ENCODE assay signal across 1 cellular context in the genomic region with DNA sequence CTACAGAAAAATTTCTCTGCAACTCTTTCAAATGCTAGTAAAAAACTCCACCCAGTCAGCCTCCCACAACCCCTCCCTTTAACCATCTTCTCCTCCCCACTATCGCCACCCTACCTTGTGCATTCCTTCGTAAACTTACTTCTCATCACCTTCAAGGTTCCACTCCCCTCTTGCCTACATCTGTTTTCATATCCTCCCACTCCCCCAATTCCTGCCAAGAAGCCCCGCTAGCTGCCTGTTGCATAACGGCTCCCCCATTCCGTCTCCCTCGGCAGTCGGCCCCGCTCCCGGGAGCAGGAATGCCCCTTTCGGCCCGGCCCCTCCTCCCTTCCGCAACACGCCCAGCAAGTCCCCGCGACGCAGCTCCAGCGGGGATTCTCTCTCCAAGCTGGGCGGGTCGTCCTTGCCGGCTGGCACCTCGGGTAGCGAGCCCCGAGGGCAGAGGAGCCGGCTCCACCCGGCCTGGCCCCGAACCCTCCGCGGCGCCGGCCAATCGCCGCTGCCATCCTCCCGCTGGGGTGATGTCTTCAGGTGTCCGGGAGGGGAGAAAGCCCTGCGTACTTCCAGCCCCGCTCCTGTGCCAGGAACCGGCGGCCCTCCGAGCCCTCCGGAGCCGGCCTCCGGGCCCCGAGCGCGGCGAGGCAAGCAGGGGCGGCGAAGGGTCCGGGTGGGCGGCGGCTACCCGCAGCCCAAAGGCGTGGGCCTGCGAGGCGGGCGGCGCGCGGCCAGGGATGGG.
TF ChIP-seq lines count a peak whose summit lies in the region.

No MANE protein-coding gene starts in this region.

TF ChIP-seq in H1, 55 proteins besides CTCF, POLR2A, EP300 and RAD21:
- no peak for TF ChIP-seq GTF2F1 (IDR thresholded peaks at IDR 0.05; ENCODE audit: borderline replicate concordance, low read depth, low read length)
- TF ChIP-seq SAP30 (IDR thresholded peaks at IDR 0.05; ENCODE audit: insufficient read depth, insufficient replicate concordance, low read length) = peak; percentile 65
- TF ChIP-seq FOSL1 (IDR thresholded peaks at IDR 0.05; ENCODE audit: insufficient read depth, low read depth, low read length) = no peak
- no peak for TF ChIP-seq KDM5A (IDR thresholded peaks at IDR 0.05; ENCODE audit: low read length)
- peak in 1 of 2 experiments; percentile 88; a peak in 1 of 4 replicates for TF ChIP-seq SIN3A (conservative IDR thresholded peaks at IDR 0.05 in 1 of 2, IDR thresholded peaks at IDR 0.05 in 1 of 2; ENCODE audit: low read depth in 1 of 2, low read length in 2 of 2)
- no peak for TF ChIP-seq TAF7 (optimal IDR thresholded peaks at IDR 0.05; ENCODE audit: borderline replicate concordance, low read depth, low read length)
- TF ChIP-seq HDAC6 (IDR thresholded peaks at IDR 0.05; ENCODE audit: low read depth, low read length) = no peak
- peak; percentile 54 for TF ChIP-seq KDM4A (IDR thresholded peaks at IDR 0.05; ENCODE audit: low read depth, low read length, severe bottlenecking)
- TF ChIP-seq RBBP5 (IDR thresholded peaks at IDR 0.05; ENCODE audit: borderline replicate concordance, low read depth, low read length) = peak; percentile 67; the same call in 1 of the 2 replicates
- TF ChIP-seq SIX5 (IDR thresholded peaks at IDR 0.05; ENCODE audit: low read depth, low read length) = no peak
- TF ChIP-seq SP1 (IDR thresholded peaks at IDR 0.05; ENCODE audit: low read depth, low read length) = no peak
- TF ChIP-seq GABPA (IDR thresholded peaks at IDR 0.05; ENCODE audit: borderline replicate concordance, insufficient read depth, low read length) = no peak
- TF ChIP-seq, protein P1, sequence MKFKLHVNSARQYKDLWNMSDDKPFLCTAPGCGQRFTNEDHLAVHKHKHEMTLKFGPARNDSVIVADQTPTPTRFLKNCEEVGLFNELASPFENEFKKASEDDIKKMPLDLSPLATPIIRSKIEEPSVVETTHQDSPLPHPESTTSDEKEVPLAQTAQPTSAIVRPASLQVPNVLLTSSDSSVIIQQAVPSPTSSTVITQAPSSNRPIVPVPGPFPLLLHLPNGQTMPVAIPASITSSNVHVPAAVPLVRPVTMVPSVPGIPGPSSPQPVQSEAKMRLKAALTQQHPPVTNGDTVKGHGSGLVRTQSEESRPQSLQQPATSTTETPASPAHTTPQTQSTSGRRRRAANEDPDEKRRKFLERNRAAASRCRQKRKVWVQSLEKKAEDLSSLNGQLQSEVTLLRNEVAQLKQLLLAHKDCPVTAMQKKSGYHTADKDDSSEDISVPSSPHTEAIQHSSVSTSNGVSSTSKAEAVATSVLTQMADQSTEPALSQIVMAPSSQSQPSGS (IDR thresholded peaks at IDR 0.05; ENCODE audit: low read length) = no peak
- no peak for TF ChIP-seq RFX5 (IDR thresholded peaks at IDR 0.05; ENCODE audit: borderline replicate concordance, low read depth, low read length)
- no peak for TF ChIP-seq CTBP2 (IDR thresholded peaks at IDR 0.05; ENCODE audit: borderline replicate concordance, insufficient read depth, insufficient read length, low read length)
- TF ChIP-seq BRCA1 (IDR thresholded peaks at IDR 0.05; ENCODE audit: low read depth, low read length) = no peak
- TF ChIP-seq TEAD4 (IDR thresholded peaks at IDR 0.05; ENCODE audit: low read depth, low read length) = peak; percentile 75
- TF ChIP-seq SUZ12 (IDR thresholded peaks at IDR 0.05; ENCODE audit: low read length) = no peak
- no peak for TF ChIP-seq NRF1 (IDR thresholded peaks at IDR 0.05; ENCODE audit: low read depth, low read length)
- TF ChIP-seq CHD1 (IDR thresholded peaks at IDR 0.05; ENCODE audit: low read depth, low read length) = no peak
- no peak for TF ChIP-seq MAFK (IDR thresholded peaks at IDR 0.05; ENCODE audit: low read depth, low read length)
- no peak for TF ChIP-seq JUND (IDR thresholded peaks at IDR 0.05; ENCODE audit: low read length)
- TF ChIP-seq YY1 (IDR thresholded peaks at IDR 0.05; ENCODE audit: low read depth, low read length) = peak; percentile 49; the same call in 1 of the 2 replicates
- TF ChIP-seq CEBPB (IDR thresholded peaks at IDR 0.05; ENCODE audit: low read depth, low read length) = peak; percentile 87
- no peak for TF ChIP-seq TCF12 (IDR thresholded peaks at IDR 0.05; ENCODE audit: low read depth, low read length)
- TF ChIP-seq, protein P2, sequence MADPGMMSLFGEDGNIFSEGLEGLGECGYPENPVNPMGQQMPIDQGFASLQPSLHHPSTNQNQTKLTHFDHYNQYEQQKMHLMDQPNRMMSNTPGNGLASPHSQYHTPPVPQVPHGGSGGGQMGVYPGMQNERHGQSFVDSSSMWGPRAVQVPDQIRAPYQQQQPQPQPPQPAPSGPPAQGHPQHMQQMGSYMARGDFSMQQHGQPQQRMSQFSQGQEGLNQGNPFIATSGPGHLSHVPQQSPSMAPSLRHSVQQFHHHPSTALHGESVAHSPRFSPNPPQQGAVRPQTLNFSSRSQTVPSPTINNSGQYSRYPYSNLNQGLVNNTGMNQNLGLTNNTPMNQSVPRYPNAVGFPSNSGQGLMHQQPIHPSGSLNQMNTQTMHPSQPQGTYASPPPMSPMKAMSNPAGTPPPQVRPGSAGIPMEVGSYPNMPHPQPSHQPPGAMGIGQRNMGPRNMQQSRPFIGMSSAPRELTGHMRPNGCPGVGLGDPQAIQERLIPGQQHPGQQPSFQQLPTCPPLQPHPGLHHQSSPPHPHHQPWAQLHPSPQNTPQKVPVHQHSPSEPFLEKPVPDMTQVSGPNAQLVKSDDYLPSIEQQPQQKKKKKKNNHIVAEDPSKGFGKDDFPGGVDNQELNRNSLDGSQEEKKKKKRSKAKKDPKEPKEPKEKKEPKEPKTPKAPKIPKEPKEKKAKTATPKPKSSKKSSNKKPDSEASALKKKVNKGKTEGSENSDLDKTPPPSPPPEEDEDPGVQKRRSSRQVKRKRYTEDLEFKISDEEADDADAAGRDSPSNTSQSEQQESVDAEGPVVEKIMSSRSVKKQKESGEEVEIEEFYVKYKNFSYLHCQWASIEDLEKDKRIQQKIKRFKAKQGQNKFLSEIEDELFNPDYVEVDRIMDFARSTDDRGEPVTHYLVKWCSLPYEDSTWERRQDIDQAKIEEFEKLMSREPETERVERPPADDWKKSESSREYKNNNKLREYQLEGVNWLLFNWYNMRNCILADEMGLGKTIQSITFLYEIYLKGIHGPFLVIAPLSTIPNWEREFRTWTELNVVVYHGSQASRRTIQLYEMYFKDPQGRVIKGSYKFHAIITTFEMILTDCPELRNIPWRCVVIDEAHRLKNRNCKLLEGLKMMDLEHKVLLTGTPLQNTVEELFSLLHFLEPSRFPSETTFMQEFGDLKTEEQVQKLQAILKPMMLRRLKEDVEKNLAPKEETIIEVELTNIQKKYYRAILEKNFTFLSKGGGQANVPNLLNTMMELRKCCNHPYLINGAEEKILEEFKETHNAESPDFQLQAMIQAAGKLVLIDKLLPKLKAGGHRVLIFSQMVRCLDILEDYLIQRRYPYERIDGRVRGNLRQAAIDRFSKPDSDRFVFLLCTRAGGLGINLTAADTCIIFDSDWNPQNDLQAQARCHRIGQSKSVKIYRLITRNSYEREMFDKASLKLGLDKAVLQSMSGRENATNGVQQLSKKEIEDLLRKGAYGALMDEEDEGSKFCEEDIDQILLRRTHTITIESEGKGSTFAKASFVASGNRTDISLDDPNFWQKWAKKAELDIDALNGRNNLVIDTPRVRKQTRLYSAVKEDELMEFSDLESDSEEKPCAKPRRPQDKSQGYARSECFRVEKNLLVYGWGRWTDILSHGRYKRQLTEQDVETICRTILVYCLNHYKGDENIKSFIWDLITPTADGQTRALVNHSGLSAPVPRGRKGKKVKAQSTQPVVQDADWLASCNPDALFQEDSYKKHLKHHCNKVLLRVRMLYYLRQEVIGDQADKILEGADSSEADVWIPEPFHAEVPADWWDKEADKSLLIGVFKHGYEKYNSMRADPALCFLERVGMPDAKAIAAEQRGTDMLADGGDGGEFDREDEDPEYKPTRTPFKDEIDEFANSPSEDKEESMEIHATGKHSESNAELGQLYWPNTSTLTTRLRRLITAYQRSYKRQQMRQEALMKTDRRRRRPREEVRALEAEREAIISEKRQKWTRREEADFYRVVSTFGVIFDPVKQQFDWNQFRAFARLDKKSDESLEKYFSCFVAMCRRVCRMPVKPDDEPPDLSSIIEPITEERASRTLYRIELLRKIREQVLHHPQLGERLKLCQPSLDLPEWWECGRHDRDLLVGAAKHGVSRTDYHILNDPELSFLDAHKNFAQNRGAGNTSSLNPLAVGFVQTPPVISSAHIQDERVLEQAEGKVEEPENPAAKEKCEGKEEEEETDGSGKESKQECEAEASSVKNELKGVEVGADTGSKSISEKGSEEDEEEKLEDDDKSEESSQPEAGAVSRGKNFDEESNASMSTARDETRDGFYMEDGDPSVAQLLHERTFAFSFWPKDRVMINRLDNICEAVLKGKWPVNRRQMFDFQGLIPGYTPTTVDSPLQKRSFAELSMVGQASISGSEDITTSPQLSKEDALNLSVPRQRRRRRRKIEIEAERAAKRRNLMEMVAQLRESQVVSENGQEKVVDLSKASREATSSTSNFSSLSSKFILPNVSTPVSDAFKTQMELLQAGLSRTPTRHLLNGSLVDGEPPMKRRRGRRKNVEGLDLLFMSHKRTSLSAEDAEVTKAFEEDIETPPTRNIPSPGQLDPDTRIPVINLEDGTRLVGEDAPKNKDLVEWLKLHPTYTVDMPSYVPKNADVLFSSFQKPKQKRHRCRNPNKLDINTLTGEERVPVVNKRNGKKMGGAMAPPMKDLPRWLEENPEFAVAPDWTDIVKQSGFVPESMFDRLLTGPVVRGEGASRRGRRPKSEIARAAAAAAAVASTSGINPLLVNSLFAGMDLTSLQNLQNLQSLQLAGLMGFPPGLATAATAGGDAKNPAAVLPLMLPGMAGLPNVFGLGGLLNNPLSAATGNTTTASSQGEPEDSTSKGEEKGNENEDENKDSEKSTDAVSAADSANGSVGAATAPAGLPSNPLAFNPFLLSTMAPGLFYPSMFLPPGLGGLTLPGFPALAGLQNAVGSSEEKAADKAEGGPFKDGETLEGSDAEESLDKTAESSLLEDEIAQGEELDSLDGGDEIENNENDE (IDR thresholded peaks at IDR 0.05; ENCODE audit: insufficient replicate concordance, low read length) = no peak
- no peak for TF ChIP-seq SP2 (IDR thresholded peaks at IDR 0.05; ENCODE audit: low read length)
- no peak for TF ChIP-seq CHD2 (IDR thresholded peaks at IDR 0.05; ENCODE audit: low read length)
- TF ChIP-seq PHF8 (conservative IDR thresholded peaks at IDR 0.05; ENCODE audit: low read depth, low read length) = no peak
- no peak for TF ChIP-seq SRF (IDR thresholded peaks at IDR 0.05; ENCODE audit: low read depth, low read length)
- TF ChIP-seq ASH2L (IDR thresholded peaks at IDR 0.05; ENCODE audit: low read length) = peak; percentile 85
- TF ChIP-seq NANOG (IDR thresholded peaks at IDR 0.05; ENCODE audit: insufficient read depth, low read depth, low read length, poor library complexity, severe bottlenecking) = no peak
- no peak for TF ChIP-seq HDAC2 (IDR thresholded peaks at IDR 0.05; ENCODE audit: borderline replicate concordance in 1 of 2, low read depth in 2 of 2, low read length in 2 of 2)
- TF ChIP-seq CBX8 (IDR thresholded peaks at IDR 0.05; ENCODE audit: borderline replicate concordance, low read depth, low read length) = no peak
- TF ChIP-seq POLR2AphosphoS5 (IDR thresholded peaks at IDR 0.05; ENCODE audit: low read depth, low read length) = 0 out of 2 replicates have a peak, but pooled peaks have one; percentile 13
- TF ChIP-seq CREB1 (IDR thresholded peaks at IDR 0.05) = no peak; the same call in none of the 2 replicates
- TF ChIP-seq SIRT6 (IDR thresholded peaks at IDR 0.05; ENCODE audit: low read length) = no peak
- no peak for TF ChIP-seq MAX (IDR thresholded peaks at IDR 0.05)
